In the genomic region with DNA sequence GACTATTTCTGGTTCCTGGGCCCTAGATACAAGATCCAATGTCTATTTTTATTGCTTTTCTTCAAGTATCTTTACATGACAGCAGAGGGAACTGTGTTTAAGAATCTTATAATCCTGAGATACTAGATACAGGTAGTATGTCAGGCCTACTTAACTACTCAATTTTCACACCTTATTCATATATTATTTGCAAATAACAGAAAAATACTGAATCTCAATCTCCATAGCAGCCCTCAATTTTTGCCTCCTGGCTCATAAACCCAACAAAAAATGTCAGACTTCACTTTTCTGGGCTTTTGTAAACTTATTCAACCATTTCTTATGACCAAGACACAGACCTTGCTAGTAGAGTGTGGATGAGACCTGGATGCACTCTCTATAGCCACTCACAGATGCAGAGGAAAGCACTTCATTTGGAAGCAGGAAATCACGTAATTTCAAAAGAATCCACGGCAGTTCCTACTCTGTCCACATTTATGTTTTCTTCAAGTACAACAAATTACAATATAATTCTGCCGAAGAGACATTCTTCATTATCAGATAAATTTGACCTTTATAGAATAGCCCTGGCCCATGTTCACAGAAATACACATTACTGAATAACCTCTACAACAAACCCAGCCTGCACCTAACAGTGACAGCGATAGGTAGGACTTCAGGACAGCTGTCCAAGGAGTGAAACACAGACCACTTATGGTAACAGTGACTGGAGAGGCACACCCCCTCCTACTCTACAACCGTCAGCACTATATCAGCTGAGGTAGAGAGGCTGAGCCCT, we compare ENCODE assay signal across 1 cellular context.
TF ChIP-seq lines count a peak whose summit lies in the region.

No MANE protein-coding gene starts in this region.

TF ChIP-seq in SK-N-SH treated with all-trans-retinoic acid at 6 μM for 48 hours, 23 proteins besides CTCF, POLR2A, EP300 and RAD21 (continued from another document):
- TF ChIP-seq ARNTL (CRISPR knock-in tag; IDR thresholded peaks at IDR 0.05; ENCODE audit: borderline replicate concordance, low read depth) (no peak), TSHZ2 (CRISPR knock-in tag; IDR thresholded peaks at IDR 0.05) (no peak), ZC3H10 (CRISPR knock-in tag; IDR thresholded peaks at IDR 0.05) (no peak), ZNF8 (CRISPR knock-in tag; IDR thresholded peaks at IDR 0.05) (no peak), RARB (CRISPR knock-in tag; IDR thresholded peaks at IDR 0.05) (no peak), PATZ1 (CRISPR knock-in tag; IDR thresholded peaks at IDR 0.05; ENCODE audit: borderline replicate concordance) (no peak), ZNF565 (CRISPR knock-in tag; conservative IDR thresholded peaks at IDR 0.05; ENCODE audit: low read depth) (no peak)
